In the genomic region with DNA sequence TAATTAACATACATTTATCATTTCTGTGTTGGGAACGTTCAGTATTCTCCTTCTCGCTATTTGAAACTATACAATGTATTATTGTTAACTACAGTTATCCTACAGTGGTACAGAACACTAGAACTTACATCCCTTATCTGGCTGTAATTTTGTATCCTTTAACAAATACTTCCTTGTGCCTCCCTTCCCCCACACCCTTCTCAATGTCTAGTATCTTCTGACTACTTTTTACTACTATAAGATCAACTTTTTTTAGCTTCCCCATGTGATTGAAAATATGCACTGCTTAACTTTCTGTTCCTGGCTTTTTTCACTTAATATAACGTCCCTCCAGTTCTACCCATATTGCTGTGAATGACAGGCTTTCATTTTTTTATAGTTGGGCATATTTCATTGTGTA, we compare ENCODE assay signal across 23 cellular contexts.
"Had no signal": no experiment of that assay in that cellular context is flagged by ENCODE, and none has a peak within 500 bp of the region (broad histone marks: within the 10 kb centered on the region; RNA-seq: fewer than 3 reads in every experiment).

No MANE protein-coding gene starts in this region.

- H3K4me3 ChIP-seq: stomach, suprapubic skin, thoracic aorta, thyroid gland, tibial artery, tibial nerve, transverse colon, upper lobe of left lung, upper lobe of right lung, uterus, vagina had no signal

- H3K27me3 ChIP-seq: stomach, suprapubic skin, thyroid gland, tibial artery, tibial nerve, transverse colon, upper lobe of left lung, upper lobe of right lung, uterus, vagina had no signal

- DNase-seq: stimulated activated CD4-positive, alpha-beta T cell treated with anti-CD3 and anti-CD28 coated beads, Interleukin-2, amount 100 ng/mL, for 48 hours; stimulated activated CD4-positive, alpha-beta T cell treated with anti-CD3 and anti-CD28 coated beads, Interleukin-4, amount 100 ng/mL, for 1 hour; stimulated activated CD4-positive, alpha-beta T cell treated with anti-CD3 and anti-CD28 coated beads, Interleukin-4, amount 100 ng/mL, for 24 hours; stimulated activated CD4-positive, alpha-beta T cell treated with anti-CD3 and anti-CD28 coated beads, Interleukin-4, amount 100 ng/mL, for 4 hours; stimulated activated CD8-positive, alpha-beta memory T cell treated with anti-CD3 and anti-CD28 coated beads, Interleukin-4, amount 100 ng/mL, for 48 hours; stimulated activated naive B cell treated with anti-CD40 and anti-IgM and Interleukin-4, amounts not matched to agents 10 μg/mL and 1 μg/mL and 100 μg/mL, for 72 hours; stimulated activated naive CD4-positive, alpha-beta T cell; stimulated activated naive CD4-positive, alpha-beta T cell treated with Interleukin-2 at 50 U/mL for 16 hours; stimulated activated naive CD8-positive, alpha-beta T cell treated with anti-CD3 and anti-CD28 coated beads, Interleukin-15, amount 100 ng/mL, for 72 hours; stimulated activated naive CD8-positive, alpha-beta T cell treated with anti-CD3 and anti-CD28 coated beads, Interleukin-15, Interleukin-2, amounts not matched to agents 100 U/mL and 50 U/mL, for 24 hours; stomach; substantia nigra; thyroid gland; tibial artery; transverse colon; trophoblast cell; upper lobe of left lung; upper lobe of right lung; uterus had no signal

- H3K36me3 ChIP-seq: stomach, suprapubic skin, thoracic aorta, thyroid gland, tibial artery, tibial nerve, transverse colon, upper lobe of left lung, upper lobe of right lung, uterus, vagina had no signal

- H3K9me3 ChIP-seq: thyroid gland, uterus had no signal

- H3K27ac ChIP-seq: stomach, suprapubic skin, thoracic aorta, thyroid gland, tibial artery, tibial nerve, transverse colon, upper lobe of left lung, upper lobe of right lung, uterus, vagina had no signal

- H3K4me1 ChIP-seq: stomach, thyroid gland, tibial artery, tibial nerve, transverse colon, upper lobe of left lung, upper lobe of right lung, uterus, vagina had no signal
